In the genomic region with DNA sequence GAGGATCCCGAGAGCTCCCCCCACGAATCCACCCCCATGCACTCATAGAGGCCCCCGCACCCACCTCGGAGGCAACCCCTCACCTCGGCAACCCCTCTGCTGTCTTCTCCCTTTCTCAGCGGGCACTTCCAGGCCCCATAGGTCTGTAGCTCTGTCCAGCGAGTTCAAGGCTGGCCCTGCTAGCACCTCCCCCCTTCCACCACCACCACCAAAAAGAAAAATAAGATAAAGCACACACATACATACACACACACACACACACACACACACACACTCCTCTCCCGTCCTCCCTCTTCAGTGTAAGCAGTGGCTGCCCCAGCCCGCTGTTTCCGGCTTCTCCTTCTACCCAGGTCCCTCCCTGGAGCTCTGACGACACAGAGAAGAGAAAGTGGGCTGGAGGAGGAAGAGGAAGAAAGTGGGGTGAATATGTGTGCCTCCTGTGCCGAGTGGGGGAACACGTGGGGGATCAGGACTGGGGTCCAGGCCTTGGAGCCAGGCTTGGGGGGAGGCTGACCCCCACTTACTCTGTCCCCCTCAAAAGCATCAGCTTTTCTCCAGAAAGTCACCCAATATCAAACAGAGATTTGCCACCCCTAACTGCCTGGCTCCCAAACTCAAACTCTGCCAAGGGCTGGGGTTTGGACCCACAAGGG, we compare ENCODE assay signal across 7 cellular contexts. TPM values are rescaled to one million over a fixed set of nuclear protein-coding genes. Genes with fewer than 3 reads are reported as not detected.
DNase-seq lines count a peak whose midpoint lies in the region; ATAC-seq lines count a peak whose summit lies in the region.

Gene STAT6 (minus strand): TSS at position 317 of the 653 bp plus-strand sequence. CDS start 3,084 bp downstream, outside the sequence.

- ATAC-seq in GM18502 (IDR thresholded peaks at IDR 0.05; ENCODE audit: poor library complexity, unreplicated experiment): peak; percentile 58
- ATAC-seq in HG02852 (IDR thresholded peaks at IDR 0.05; ENCODE audit: unreplicated experiment): peak; percentile 58

- in situ Hi-C loops in endometrial microvascular endothelial cells (cut with HindIII; ENCODE audit: inconsistent ontology term, low pct_unique_long_range_greater_than_20kb, low sequenced_read_pairs): no loop called here

- DNase-seq in NCI-H526 (lab: John Stamatoyannopoulos, UW) (peak; percentile 47 to 57), mucosa of gallbladder (ENCODE audit: low spot score) (peak; percentile 89)
- peak in 2 of 3 experiments; percentile 53 to 54 for DNase-seq in activated CD8-positive, alpha-beta memory T cell treated with anti-CD3 and anti-CD28 coated beads for 48 hours (ENCODE audit: low read depth in 2 of 3, low spot score in 2 of 3)
- peak; percentile 75 to 81 for DNase-seq in stimulated activated CD8-positive, alpha-beta memory T cell treated with anti-CD3 and anti-CD28 coated beads, Interleukin-7, amount 100 ng/mL, for 4 hours (ENCODE audit: low read depth in 2 of 2)

RNA-seq across cellular contexts. Expression of gene STAT6, which starts in this region (rescaled TPM):
- total RNA-seq in endometrial microvascular endothelial cells (ENCODE audit: inconsistent ontology term) (94.0 TPM), mucosa of gallbladder (287 TPM)

Comparison
In these comparisons a context has a peak if more than half of its experiments do, and no peak if none do; other contexts are left out.
1. Peak in every context shown above with its lines: DNase-seq and ATAC-seq.